Comparison of ENCODE assay signal across 8 cellular contexts in genomic region chr6:97186416-97186999, GRCh38.
DNase-seq lines count a peak whose midpoint lies in the region; ATAC-seq, FAIRE-seq and TF ChIP-seq lines count a peak whose summit lies in the region.

No MANE protein-coding gene starts in this region.

- H3K27me3 ChIP-seq in bronchial epithelial cell (ENCODE audit: control insufficient read depth, insufficient read depth, low read length), result no peaks in the 10 kb centered on the region

- no peak for FAIRE-seq in bronchial epithelial cell (lab: Jason Lieb, UNC)

- ATAC-seq in GM18508 (IDR thresholded peaks at IDR 0.05; ENCODE audit: insufficient read depth, unreplicated experiment) (peak; percentile 96), HG02970 (IDR thresholded peaks at IDR 0.05; ENCODE audit: low FRiP score, unreplicated experiment) (peak; percentile 88)

- no peak overlapping the region for H3K4me3 ChIP-seq in WI38 (ENCODE audit: low read depth, low read length)
- no peak overlapping the region for H3K4me3 ChIP-seq in bronchial epithelial cell (ENCODE audit: low read depth, low read length)

- TF ChIP-seq CTCF in AG09319 (IDR thresholded peaks at IDR 0.05; ENCODE audit: low read depth, low read length) (peak; percentile 95), WI38 (IDR thresholded peaks at IDR 0.05; ENCODE audit: low read depth, low read length) (peak; percentile 82), bronchial epithelial cell (IDR thresholded peaks at IDR 0.05; ENCODE audit: insufficient read depth, low read length, severe bottlenecking) (peak; percentile 80)

- DNase-seq in AG09319 (ENCODE audit: extremely low read depth, low read depth) (peak; percentile 19), NCI-H2029 treated with DMSO at 0.1 percent for 48 hours (lab: John Stamatoyannopoulos, UW) (peak; percentile 35), bronchial epithelial cell (ENCODE audit: low read depth) (peak; percentile 57), left kidney (ENCODE audit: low read depth, low spot score) (peak; percentile 88)
- DNase-seq in stimulated activated CD4-positive, alpha-beta T cell treated with anti-CD3 and anti-CD28 coated beads, TNF-alpha, amount 100 ng/mL, for 1 hour (ENCODE audit: low read depth in 3 of 3, low spot score in 1 of 3), result peak; percentile 5 to 41 (median 17)

- no peaks in the 10 kb centered on the region for H3K36me3 ChIP-seq in bronchial epithelial cell (ENCODE audit: control insufficient read depth, insufficient read depth, low read length)

Comparison
In these comparisons a context has a peak if more than half of its experiments do, and no peak if none do; other contexts are left out.
1. DNase-seq: peak in every context shown above with its lines; median percentile 88 in left kidney; 57 in bronchial epithelial cell; 35 in NCI-H2029 treated with DMSO at 0.1 percent for 48 hours; 19 in AG09319; 17 in stimulated activated CD4-positive, alpha-beta T cell treated with anti-CD3 and anti-CD28 coated beads, TNF-alpha, amount 100 ng/mL, for 1 hour.